8 cellular contexts compared by ENCODE assay signal in the genomic region with DNA sequence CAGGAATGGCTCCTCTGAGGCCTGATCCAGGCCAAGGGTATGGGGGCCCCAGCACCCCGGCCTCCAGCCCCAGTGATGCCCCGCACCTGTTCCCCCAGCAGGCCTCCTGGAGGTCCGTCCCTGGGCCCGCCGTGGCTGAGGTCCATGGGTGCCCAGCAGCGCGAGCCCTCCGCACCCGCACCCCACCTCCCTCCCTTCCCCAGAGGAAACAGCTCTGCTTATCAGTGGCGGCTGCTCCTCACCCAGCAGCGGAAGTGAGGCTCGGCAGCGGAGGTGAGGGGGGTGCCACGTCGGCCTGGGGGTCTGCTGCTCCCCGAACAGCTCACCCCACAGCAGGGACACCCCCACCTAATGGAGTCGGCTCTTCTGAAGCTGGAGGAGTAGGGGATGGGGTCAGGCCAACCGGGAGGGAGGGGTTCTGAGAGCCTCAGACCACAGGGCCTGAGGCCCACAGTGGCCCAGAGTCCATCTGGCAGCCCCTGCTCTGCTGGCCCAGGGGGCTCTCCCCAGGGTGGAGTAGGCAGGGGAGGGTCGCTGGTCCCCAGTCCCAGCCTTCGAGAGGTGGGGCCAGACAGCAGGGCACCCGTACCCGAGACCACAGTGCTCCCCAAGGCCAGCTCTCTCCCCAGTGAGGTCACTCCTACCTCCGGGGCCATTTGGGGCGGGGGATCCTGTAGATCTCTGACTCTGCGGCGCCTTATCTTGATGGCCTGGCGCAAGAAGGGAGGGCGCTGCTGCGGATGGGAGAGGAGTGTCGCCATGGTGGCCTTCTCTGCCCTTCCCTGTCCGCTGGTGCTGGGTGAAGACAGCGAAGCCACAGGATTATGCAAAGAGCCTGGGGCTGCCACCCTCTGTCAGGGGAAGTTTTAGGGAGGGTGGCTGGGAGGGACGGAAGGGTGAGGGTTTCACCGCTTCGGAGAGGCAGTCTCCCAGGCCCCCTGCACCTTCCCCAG. TPM values are rescaled to one million over a fixed set of nuclear protein-coding genes. Genes with fewer than 3 reads are reported as not detected.
A peak's percentile ranks its signal among the peaks of the same experiment; 100 is the strongest.
DNase-seq lines count a peak whose midpoint lies in the region; ATAC-seq lines count a peak whose summit lies in the region.

A gene (minus strand): TSS at position 828 of the 953 bp plus-strand sequence. CDS start 67 bp downstream, at position 761.

- peak within 1 kb of the TSS; percentile 70 for H3K9ac ChIP-seq in neuronal stem cell (ENCODE audit: low read depth, low read length, poor library complexity)

- no peaks in the 10 kb centered on the region for H3K27me3 ChIP-seq in CD4-positive, CD25-positive, alpha-beta regulatory T cell (ENCODE audit: control insufficient read depth, insufficient read depth, low read length)
- no peaks in the 10 kb centered on the region for H3K27me3 ChIP-seq in neuronal stem cell (ENCODE audit: control insufficient read depth in 3 of 3, insufficient read depth in 3 of 3, low read depth in 1 of 3, low read length in 3 of 3)

- no peaks in the 10 kb centered on the region for H3K9me3 ChIP-seq in CD4-positive, CD25-positive, alpha-beta regulatory T cell (ENCODE audit: control insufficient read depth in 2 of 2, low read length in 2 of 2)
- no peaks in the 10 kb centered on the region for H3K9me3 ChIP-seq in neuronal stem cell (replicated peaks in 1 of 2; ENCODE audit: control insufficient read depth in 2 of 2, insufficient read depth in 1 of 2, low read depth in 1 of 2, low read length in 2 of 2)

- peak within 1 kb of the TSS; percentile 92 for H3K18ac ChIP-seq in neuronal stem cell (ENCODE audit: low read length)

- H2BK5ac ChIP-seq in neuronal stem cell (ENCODE audit: low read length), result peak within 1 kb of the TSS; percentile 53

- peak within 1 kb of the TSS; percentile 63 for H3K14ac ChIP-seq in neuronal stem cell (ENCODE audit: low read length)

- no CpG with 5 or more reads among the region's 35 CpGs for WGBS in neuronal stem cell (ENCODE audit: extremely low coverage in 2 of 2, insufficient read length in 2 of 2, insufficient replicate concordance in 1 of 2), 2 donors

- peaks cover 7% of the 10 kb centered on the region for H3K36me3 Mint-ChIP-seq in CD4-positive, CD25-positive, alpha-beta regulatory T cell

- peak within 1 kb of the TSS; percentile 86 for H2AK5ac ChIP-seq in neuronal stem cell (ENCODE audit: low read depth, low read length)

- peak within 1 kb of the TSS; percentile 91 to 98 (median 97) for H3K27ac Mint-ChIP-seq in CD4-positive, CD25-positive, alpha-beta regulatory T cell

- peak; percentile 52 to 78 (median 71) for DNase-seq in CD4-positive, CD25-positive, alpha-beta regulatory T cell
- DNase-seq in HPDE6-E6E7 (ENCODE audit: extremely low spot score), result peak; percentile 40
- DNase-seq in activated CD4-positive, alpha-beta T cell treated with anti-CD3 and anti-CD28 coated beads for 4 hours, result peak; percentile 47 to 49
- peak; percentile 58 for DNase-seq in effector CD4-positive, alpha-beta T cell
- DNase-seq in neuronal stem cell (ENCODE audit: low spot score), result no peak
- DNase-seq in NCI-H446 (lab: John Stamatoyannopoulos, UW), result no peak
- no peak for DNase-seq in RKO (ENCODE audit: low spot score)

- H3K4me1 Mint-ChIP-seq in CD4-positive, CD25-positive, alpha-beta regulatory T cell, result peaks cover 3 to 38% (median 8%) of the 10 kb centered on the region in 4 donors

- no peak within 1 kb of the TSS for H2BK12ac ChIP-seq in neuronal stem cell (ENCODE audit: low read length)

- H3K4me3 ChIP-seq in CD4-positive, CD25-positive, alpha-beta regulatory T cell (ENCODE audit: low read depth, low read length), result peak within 1 kb of the TSS; percentile 69
- H3K4me3 ChIP-seq in neuronal stem cell (ENCODE audit: low read length in 2 of 2), result peak within 1 kb of the TSS in 1 of 2 donors; percentile 12

- H3K4ac ChIP-seq in neuronal stem cell (ENCODE audit: low read length), result peak within 1 kb of the TSS; percentile 23

- H3K9me3 Mint-ChIP-seq in CD4-positive, CD25-positive, alpha-beta regulatory T cell, result no peaks in the 10 kb centered on the region

- H3K4me1 ChIP-seq in CD4-positive, CD25-positive, alpha-beta regulatory T cell (ENCODE audit: control insufficient read depth, insufficient read depth, low read length, poor library complexity, severe bottlenecking), result peaks cover 42% of the 10 kb centered on the region
- H3K4me1 ChIP-seq in neuronal stem cell (ENCODE audit: control insufficient read depth in 2 of 2, insufficient read depth in 1 of 2, low read depth in 1 of 2, low read length in 2 of 2), result peaks cover 5 to 6% of the 10 kb centered on the region in 2 donors

- H3K27ac ChIP-seq in CD4-positive, CD25-positive, alpha-beta regulatory T cell (ENCODE audit: insufficient read depth, low read length, poor library complexity, severe bottlenecking), result peak within 1 kb of the TSS; percentile 91
- no peak within 1 kb of the TSS for H3K27ac ChIP-seq in neuronal stem cell (replicated peaks; ENCODE audit: low read length)

- peak within 1 kb of the TSS; percentile 72 for H2BK120ac ChIP-seq in neuronal stem cell (ENCODE audit: low read depth, low read length)

- H3K23ac ChIP-seq in neuronal stem cell (ENCODE audit: low read depth, low read length, poor library complexity), result peak within 1 kb of the TSS; percentile 97

- peaks cover 51% of the 10 kb centered on the region for H3K36me3 ChIP-seq in CD4-positive, CD25-positive, alpha-beta regulatory T cell (ENCODE audit: control insufficient read depth, insufficient read depth, low read length)
- peaks cover 25 to 30% of the 10 kb centered on the region in 2 donors for H3K36me3 ChIP-seq in neuronal stem cell (replicated peaks in 1 of 2; ENCODE audit: control insufficient read depth in 2 of 2, insufficient read depth in 2 of 2, low read length in 2 of 2)

- H4K91ac ChIP-seq in neuronal stem cell (ENCODE audit: low read depth, low read length, poor library complexity), result peak within 1 kb of the TSS; percentile 89

- ATAC-seq in CD4-positive, CD25-positive, alpha-beta regulatory T cell (ENCODE audit: low read depth in 2 of 2), result peak; percentile 76 to 79
- ATAC-seq in GM19452 (IDR thresholded peaks at IDR 0.05; ENCODE audit: unreplicated experiment), result no peak

- peak within 1 kb of the TSS; percentile 91 to 96 (median 94) for H3K4me3 Mint-ChIP-seq in CD4-positive, CD25-positive, alpha-beta regulatory T cell

- no peaks in the 10 kb centered on the region for H3K27me3 Mint-ChIP-seq in CD4-positive, CD25-positive, alpha-beta regulatory T cell

- no peak within 1 kb of the TSS for H3K4me2 ChIP-seq in neuronal stem cell (ENCODE audit: insufficient read depth, low read length, poor library complexity, severe bottlenecking)

- H4K8ac ChIP-seq in neuronal stem cell (ENCODE audit: low read depth, low read length), result no peak within 1 kb of the TSS

- no peak within 1 kb of the TSS for H2AFZ ChIP-seq in neuronal stem cell (ENCODE audit: low read length)

- H2BK15ac ChIP-seq in neuronal stem cell (ENCODE audit: low read length), result peak within 1 kb of the TSS; percentile 83

- no peaks in the 10 kb centered on the region for H3K79me1 ChIP-seq in neuronal stem cell (ENCODE audit: low read depth, low read length)

RNA-seq across cellular contexts. Expression of the gene that starts here (rescaled TPM):
- 149 TPM for total RNA-seq in CD4-positive, CD25-positive, alpha-beta regulatory T cell
- polyA plus RNA-seq in CD4-positive, CD25-positive, alpha-beta regulatory T cell, result 10 to 100 TPM; 41.6 to 51.7 (median 45.0) TPM
- 1.4 TPM for polyA plus RNA-seq in neuronal stem cell (2013, experiment 1 of 2)
- polyA plus RNA-seq in neuronal stem cell (2013, experiment 2 of 2), result 0.90 TPM

Comparison
In these comparisons a context has a peak if more than half of its experiments do, and no peak if none do; other contexts are left out.
1. DNase-seq: peak in CD4-positive, CD25-positive, alpha-beta regulatory T cell (3 of 3), HPDE6-E6E7 (single experiment), activated CD4-positive, alpha-beta T cell treated with anti-CD3 and anti-CD28 coated beads for 4 hours (2 of 2) and effector CD4-positive, alpha-beta T cell (single experiment); none in neuronal stem cell (single experiment), NCI-H446 (0 of 2) and RKO (single experiment).